13 cellular contexts compared by ENCODE assay signal in the genomic region with DNA sequence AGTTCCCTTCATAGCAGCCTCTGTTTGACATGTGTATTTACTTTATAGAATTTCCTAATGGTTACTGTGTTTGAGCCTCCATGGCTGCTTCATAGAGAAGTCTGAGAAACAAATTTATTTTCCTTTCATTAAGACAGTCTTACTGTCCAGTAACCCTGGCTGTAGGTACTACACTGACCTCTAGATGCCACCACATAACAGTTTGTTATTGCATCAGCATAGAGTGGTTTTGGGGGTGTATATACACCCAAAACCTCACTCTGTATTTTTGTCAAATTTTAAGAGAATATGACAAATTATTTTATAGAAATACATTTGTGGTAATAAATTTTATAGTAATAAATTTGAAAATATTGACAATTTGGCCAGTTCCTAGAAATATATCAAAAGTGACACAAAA. TPM values are rescaled to one million over a fixed set of nuclear protein-coding genes. Genes with fewer than 3 reads are reported as not detected.
DNase-seq lines count a peak whose midpoint lies in the region; ATAC-seq, FAIRE-seq and TF ChIP-seq lines count a peak whose summit lies in the region.
"Had no signal": no experiment of that assay in that cellular context is flagged by ENCODE, and none has a peak within 500 bp of the region (broad histone marks: within the 10 kb centered on the region; RNA-seq: fewer than 3 reads in every experiment).

No MANE protein-coding gene starts in this region.

- H3K9me3 ChIP-seq in HepG2 (ENCODE audit: low read length) (no peaks in the 10 kb centered on the region), right lobe of liver (no peaks in the 10 kb centered on the region)

- H4K20me1 ChIP-seq in HepG2 (ENCODE audit: insufficient read depth, low read length): no peaks in the 10 kb centered on the region

- DNase-seq in HepG2 (ENCODE audit: low spot score) (no peak), right lobe of liver (no peak), RPMI8226 (peak; percentile 39), erythroblast (lab: John Stamatoyannopoulos, UW) (peak; percentile 33 to 38), mesenteric fat pad (ENCODE audit: low spot score) (no peak), NCI-H2029 (lab: John Stamatoyannopoulos, UW) (no peak)
- no peak for DNase-seq in activated T-helper 1 cell treated with anti-CD3 and anti-CD28 coated beads, Interleukin-12 subunit alpha, Interleukin-12 subunit beta, Interleukin-2, Interleukin-4 antibody, amounts not matched to agents 30 ng/mL and 10 ng/mL and 1 ng/mL, durations not matched to agents 14 hours and 24 hours and 36 hours (ENCODE audit: low spot score)
- DNase-seq: CD4-positive, CD25-positive, alpha-beta regulatory T cell; NCI-H1436 had no signal

- FAIRE-seq in HepG2 (lab: Jason Lieb, UNC): no peak
- FAIRE-seq: colon had no signal

- POLR2A ChIA-PET in HepG2 (lab: Yijun Ruan, JAX): no interaction called here

- H3K4me1 Mint-ChIP-seq in activated T-helper 1 cell treated with anti-CD3 and anti-CD28 coated beads, Interleukin-12 subunit alpha, Interleukin-12 subunit beta, Interleukin-2, Interleukin-4 antibody, amounts not matched to agents 30 ng/mL and 10 ng/mL and 1 ng/mL, durations not matched to agents 14 hours and 24 hours and 36 hours (ENCODE audit: low read depth): no peaks in the 10 kb centered on the region
- H3K4me1 Mint-ChIP-seq: CD4-positive, CD25-positive, alpha-beta regulatory T cell had no signal

- H3K27me3 ChIP-seq in HepG2 (ENCODE audit: control insufficient read depth in 1 of 2, insufficient read depth in 2 of 2, low read length in 2 of 2) (peaks cover 2 to 9% of the 10 kb centered on the region in 2 experiments; a peak in 4 of 5 replicates), right lobe of liver (no peaks in the 10 kb centered on the region)

- CTCF ChIA-PET in HepG2 (lab: Yijun Ruan, JAX; ENCODE audit: low intra/inter-chr PET ratio, low total read pairs): no interaction called here

- H3K4me3 ChIP-seq in HepG2 (replicated peaks in 1 of 3; ENCODE audit: insufficient read depth in 1 of 3, low read depth in 2 of 3, low read length in 3 of 3): no peak overlapping the region
- no peak overlapping the region for H3K4me3 ChIP-seq in right lobe of liver

- no peak overlapping the region for H3K4me3 Mint-ChIP-seq in activated T-helper 1 cell treated with anti-CD3 and anti-CD28 coated beads, Interleukin-12 subunit alpha, Interleukin-12 subunit beta, Interleukin-2, Interleukin-4 antibody, amounts not matched to agents 30 ng/mL and 10 ng/mL and 1 ng/mL, durations not matched to agents 14 hours and 24 hours and 36 hours
- H3K4me3 Mint-ChIP-seq: CD4-positive, CD25-positive, alpha-beta regulatory T cell had no signal

- no TSS peak for BruUV-seq in HepG2 (replicated peaks; lab: Mats Ljungman, UMichigan)

- no peak for TF ChIP-seq EP300 in HepG2 (IDR thresholded peaks at IDR 0.05; ENCODE audit: low read depth in 2 of 2, low read length in 2 of 2)
- TF ChIP-seq EP300 in HepG2 (CRISPR knock-in tag; IDR thresholded peaks at IDR 0.05; ENCODE audit: borderline replicate concordance): no peak

- peak; percentile 41 for TF ChIP-seq CTCF in HepG2 (CRISPR knock-in tag; IDR thresholded peaks at IDR 0.05)
- TF ChIP-seq CTCF in right lobe of liver (IDR thresholded peaks at IDR 0.05): peak in 1 of 4 donors; percentile 20

- H3K36me3 ChIP-seq in HepG2 (replicated peaks in 1 of 2; ENCODE audit: control insufficient read depth in 1 of 2, insufficient read depth in 2 of 2, low read length in 2 of 2): no peaks in the 10 kb centered on the region
- H3K36me3 ChIP-seq in right lobe of liver: no peaks in the 10 kb centered on the region

- H3K9ac ChIP-seq in HepG2 (ENCODE audit: insufficient read depth, low read depth, low read length): no peak overlapping the region

- H3K27me3 Mint-ChIP-seq in activated T-helper 1 cell treated with anti-CD3 and anti-CD28 coated beads, Interleukin-12 subunit alpha, Interleukin-12 subunit beta, Interleukin-2, Interleukin-4 antibody, amounts not matched to agents 30 ng/mL and 10 ng/mL and 1 ng/mL, durations not matched to agents 14 hours and 24 hours and 36 hours (ENCODE audit: insufficient read depth): no peaks in the 10 kb centered on the region
- H3K27me3 Mint-ChIP-seq: CD4-positive, CD25-positive, alpha-beta regulatory T cell had no signal

- no peak overlapping the region for H3K27ac ChIP-seq in HepG2 (ENCODE audit: extremely low read length, insufficient read depth, low read length)
- H3K27ac ChIP-seq in right lobe of liver: no peak overlapping the region
- H3K27ac ChIP-seq: VCaP had no signal

- intact Hi-C loops in HepG2 (cut with micrococcal nuclease; ENCODE audit: unreplicated experiment) (no loop called here), right lobe of liver (cut with DNase I) (no loop called here)
- intact Hi-C loops in activated T-helper 1 cell treated with anti-CD3 and anti-CD28 coated beads, Interleukin-12 subunit alpha, Interleukin-12 subunit beta, Interleukin-2, Interleukin-4 antibody, amounts not matched to agents 30 ng/mL and 10 ng/mL and 1 ng/mL, durations not matched to agents 14 hours and 24 hours and 36 hours (cut with micrococcal nuclease): no loop called here

- H3K79me2 ChIP-seq in HepG2 (ENCODE audit: insufficient read depth, low read length): no peaks in the 10 kb centered on the region

- peaks cover 4% of the 10 kb centered on the region for H3K9me3 Mint-ChIP-seq in activated T-helper 1 cell treated with anti-CD3 and anti-CD28 coated beads, Interleukin-12 subunit alpha, Interleukin-12 subunit beta, Interleukin-2, Interleukin-4 antibody, amounts not matched to agents 30 ng/mL and 10 ng/mL and 1 ng/mL, durations not matched to agents 14 hours and 24 hours and 36 hours

- H3K36me3 Mint-ChIP-seq in activated T-helper 1 cell treated with anti-CD3 and anti-CD28 coated beads, Interleukin-12 subunit alpha, Interleukin-12 subunit beta, Interleukin-2, Interleukin-4 antibody, amounts not matched to agents 30 ng/mL and 10 ng/mL and 1 ng/mL, durations not matched to agents 14 hours and 24 hours and 36 hours (ENCODE audit: low read depth): peaks cover 4% of the 10 kb centered on the region

- no peak overlapping the region for H3K27ac Mint-ChIP-seq in activated T-helper 1 cell treated with anti-CD3 and anti-CD28 coated beads, Interleukin-12 subunit alpha, Interleukin-12 subunit beta, Interleukin-2, Interleukin-4 antibody, amounts not matched to agents 30 ng/mL and 10 ng/mL and 1 ng/mL, durations not matched to agents 14 hours and 24 hours and 36 hours
- H3K27ac Mint-ChIP-seq: activated T-helper 2 cell treated with anti-CD3 and anti-CD28 coated beads, Interferon-gamma antibody, Interleukin-2, Interleukin-4, amounts not matched to agents 10 μg/mL and 5 μg/mL and 100 μg/mL, durations not matched to agents 14 hours and 24 hours and 36 hours; CD4-positive, CD25-positive, alpha-beta regulatory T cell had no signal

- no peak overlapping the region for H2AFZ ChIP-seq in HepG2 (ENCODE audit: low read length)

- no peak for TF ChIP-seq RAD21 in HepG2 (CRISPR knock-in tag; IDR thresholded peaks at IDR 0.05)

- no peaks in the 10 kb centered on the region for H3K4me1 ChIP-seq in HepG2 (ENCODE audit: insufficient read depth, low read length)
- no peaks in the 10 kb centered on the region for H3K4me1 ChIP-seq in right lobe of liver

- in situ Hi-C loops in HepG2 (cut with HindIII; ENCODE audit: extremely low pct_ligation_motif_present, low pct_unique_long_range_greater_than_20kb): no loop called here

- ATAC-seq in HepG2 (peak; percentile 34; the same call in 1 of the 3 replicates), right lobe of liver (no peak), GM19455 (IDR thresholded peaks at IDR 0.05; ENCODE audit: unreplicated experiment) (no peak)

- H3K4me2 ChIP-seq in HepG2 (ENCODE audit: low read depth, low read length): no peak overlapping the region

- TF ChIP-seq POLR2A in HepG2 (IDR thresholded peaks at IDR 0.05; ENCODE audit: insufficient read depth in 1 of 2, low read depth in 2 of 2, low read length in 2 of 2) (no peak), right lobe of liver (IDR thresholded peaks at IDR 0.05) (no peak), erythroblast (IDR thresholded peaks at IDR 0.05; ENCODE audit: low read length) (no peak)

TF ChIP-seq in HepG2, 621 proteins besides CTCF, POLR2A, EP300 and RAD21 (continues in another document):
- TF ChIP-seq TCF12 (IDR thresholded peaks at IDR 0.05) (no peak), TCF12 (CRISPR knock-in tag; IDR thresholded peaks at IDR 0.05) (no peak), ZNF878 (CRISPR knock-in tag; IDR thresholded peaks at IDR 0.05) (no peak), ZNF746 (CRISPR knock-in tag; IDR thresholded peaks at IDR 0.05) (no peak), ZFY (CRISPR knock-in tag; IDR thresholded peaks at IDR 0.05) (no peak), CBX1 (IDR thresholded peaks at IDR 0.05; ENCODE audit: low read depth) (no peak)

RNA-seq across cellular contexts. Expression of a gene that starts 57.3 kb away (rescaled TPM):
- total RNA-seq in HepG2 (2016; rRNA removed; fragmentation: Illumina TruSeq; extraction: Trizol) (0.08 and 0.20 TPM in 2 replicates), right lobe of liver (1 to 10 TPM in 5 of 6 experiments, under 1 TPM in 1; 0.43 to 3.5 (median 2.0) TPM), mesenteric fat pad (3.7 TPM)
- total RNA-seq in HepG2 (2016; cell fraction: cytosol; rRNA removed; fragmentation: Illumina TruSeq; extraction: Trizol; ENCODE audit: low read depth): not detected in 2 replicates
- 0.09 and 0.13 TPM in 2 replicates for total RNA-seq in HepG2 (2016; cell fraction: insoluble cytoplasmic fraction; rRNA removed; fragmentation: Illumina TruSeq; extraction: Trizol)
- 0.06 and 0.07 TPM in 2 replicates for total RNA-seq in HepG2 (2016; cell fraction: membrane; rRNA removed; fragmentation: Illumina TruSeq; extraction: Trizol)
- total RNA-seq in HepG2 (2016; cell fraction: nucleus; rRNA removed; fragmentation: Illumina TruSeq; extraction: Trizol): 0.12 TPM in 1 of 2 replicates, not detected in the other
- 0.10 and 0.20 TPM in 2 replicates for polyA plus RNA-seq in HepG2 (2011; rRNA removed)
- 0.03 and 0.07 TPM in 2 replicates for polyA plus RNA-seq in HepG2 (2011; cell fraction: cytosol; rRNA removed)
- 0.58 and 1.1 TPM in 2 replicates for polyA plus RNA-seq in HepG2 (2011; cell fraction: nucleus; rRNA removed)
- 0.09 and 0.55 TPM in 2 replicates for polyA plus RNA-seq in HepG2 (2012)
- not detected in 2 replicates for polyA plus RNA-seq in HepG2 (2016; cell fraction: cytosol; fragmentation: Illumina TruSeq; extraction: Trizol; ENCODE audit: low read depth)
- polyA plus RNA-seq in HepG2 (2016; cell fraction: insoluble cytoplasmic fraction; fragmentation: Illumina TruSeq; extraction: Trizol; ENCODE audit: low read depth): 0.08 and 0.10 TPM in 2 replicates
- not detected in 2 replicates for polyA plus RNA-seq in HepG2 (2016; cell fraction: membrane; fragmentation: Illumina TruSeq; extraction: Trizol; ENCODE audit: low read depth)
- polyA plus RNA-seq in HepG2 (2016; cell fraction: nucleus; fragmentation: Illumina TruSeq; extraction: Trizol; ENCODE audit: insufficient read depth, low read depth): 0.14 and 0.32 TPM in 2 replicates
- 0.24 and 23.5 TPM in 2 replicates for polyA minus RNA-seq in HepG2 (2011; rRNA and poly(A)+ RNA removed; ENCODE audit: low replicate concordance)
- polyA minus RNA-seq in HepG2 (2011; cell fraction: cytosol; rRNA and poly(A)+ RNA removed): 0.10 and 0.35 TPM in 2 replicates
- 0.52 and 0.99 TPM in 2 replicates for polyA minus RNA-seq in HepG2 (2011; cell fraction: nucleus; rRNA and poly(A)+ RNA removed)
- 15.0 and 15.2 TPM in 2 replicates for total RNA-seq in activated T-helper 1 cell treated with anti-CD3 and anti-CD28 coated beads, Interleukin-12 subunit alpha, Interleukin-12 subunit beta, Interleukin-2, Interleukin-4 antibody, amounts not matched to agents 30 ng/mL and 10 ng/mL and 1 ng/mL, durations not matched to agents 14 hours and 24 hours and 36 hours

Comparison
In these comparisons a context has a peak if more than half of its experiments do, and no peak if none do; other contexts are left out.
1. DNase-seq: peak in RPMI8226 (single experiment) and erythroblast (2 of 2); none in HepG2 (single experiment), right lobe of liver (0 of 3), mesenteric fat pad (single experiment), NCI-H2029 (single experiment) and activated T-helper 1 cell treated with anti-CD3 and anti-CD28 coated beads, Interleukin-12 subunit alpha, Interleukin-12 subunit beta, Interleukin-2, Interleukin-4 antibody, amounts not matched to agents 30 ng/mL and 10 ng/mL and 1 ng/mL, durations not matched to agents 14 hours and 24 hours and 36 hours (single experiment).